In the genomic region with DNA sequence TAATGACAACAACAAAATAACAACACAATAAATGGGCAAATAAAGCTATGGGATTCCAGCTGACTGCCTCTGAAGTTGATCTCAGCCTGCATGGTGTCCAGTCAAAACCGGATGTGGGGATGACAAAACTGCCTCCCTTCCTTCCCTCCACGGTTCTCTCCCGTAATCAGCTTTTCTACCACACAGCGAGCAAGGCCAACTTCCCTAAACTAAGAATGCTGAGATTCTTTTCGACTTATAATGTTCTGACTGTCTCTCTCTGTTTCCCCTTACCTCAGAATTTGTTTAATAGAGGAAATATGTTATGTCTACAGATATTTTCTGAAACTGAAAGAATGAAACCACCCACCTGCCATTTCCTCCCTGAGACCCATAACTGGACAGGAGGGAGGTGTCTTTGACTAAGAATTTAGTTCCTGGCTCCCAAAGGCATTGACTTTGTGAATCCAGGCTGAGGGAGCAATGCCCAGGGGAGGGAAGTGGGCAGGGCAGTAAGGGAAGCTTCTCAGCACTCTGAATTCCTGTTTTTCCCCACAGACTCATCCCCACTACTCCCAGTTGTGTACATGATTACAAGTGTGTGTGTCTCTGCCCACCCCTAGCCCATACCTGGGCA, we compare ENCODE assay signal across 1 cellular context.
TF ChIP-seq lines count a peak whose summit lies in the region.

No MANE protein-coding gene starts in this region.

TF ChIP-seq in HepG2, 621 proteins besides CTCF, POLR2A, EP300 and RAD21:
- TF ChIP-seq GABPB1 (CRISPR knock-in tag; IDR thresholded peaks at IDR 0.05) (0 out of 2 replicates have a peak, but pooled peaks have one; percentile 18), FOXP4 (CRISPR knock-in tag; IDR thresholded peaks at IDR 0.05) (no peak), ZNF788 (CRISPR knock-in tag; IDR thresholded peaks at IDR 0.05; ENCODE audit: borderline replicate concordance) (no peak), U2AF2 (IDR thresholded peaks at IDR 0.05; ENCODE audit: low read depth, low read length) (no peak), GZF1 (CRISPR knock-in tag; IDR thresholded peaks at IDR 0.05) (no peak), RORA (CRISPR knock-in tag; IDR thresholded peaks at IDR 0.05) (no peak), ATF6 (CRISPR knock-in tag; conservative IDR thresholded peaks at IDR 0.05) (no peak), ZNF468 (CRISPR knock-in tag; IDR thresholded peaks at IDR 0.05) (no peak), HDAC6 (IDR thresholded peaks at IDR 0.05; ENCODE audit: low read depth, low read length) (no peak), ATF4 (CRISPR knock-in tag; IDR thresholded peaks at IDR 0.05) (no peak), GABPA (IDR thresholded peaks at IDR 0.05; ENCODE audit: low read depth, low read length) (no peak), GABPA (CRISPR knock-in tag; IDR thresholded peaks at IDR 0.05; ENCODE audit: low read depth) (peak; percentile 42; the same call in 1 of the 2 replicates)
- TF ChIP-seq, protein P1, sequence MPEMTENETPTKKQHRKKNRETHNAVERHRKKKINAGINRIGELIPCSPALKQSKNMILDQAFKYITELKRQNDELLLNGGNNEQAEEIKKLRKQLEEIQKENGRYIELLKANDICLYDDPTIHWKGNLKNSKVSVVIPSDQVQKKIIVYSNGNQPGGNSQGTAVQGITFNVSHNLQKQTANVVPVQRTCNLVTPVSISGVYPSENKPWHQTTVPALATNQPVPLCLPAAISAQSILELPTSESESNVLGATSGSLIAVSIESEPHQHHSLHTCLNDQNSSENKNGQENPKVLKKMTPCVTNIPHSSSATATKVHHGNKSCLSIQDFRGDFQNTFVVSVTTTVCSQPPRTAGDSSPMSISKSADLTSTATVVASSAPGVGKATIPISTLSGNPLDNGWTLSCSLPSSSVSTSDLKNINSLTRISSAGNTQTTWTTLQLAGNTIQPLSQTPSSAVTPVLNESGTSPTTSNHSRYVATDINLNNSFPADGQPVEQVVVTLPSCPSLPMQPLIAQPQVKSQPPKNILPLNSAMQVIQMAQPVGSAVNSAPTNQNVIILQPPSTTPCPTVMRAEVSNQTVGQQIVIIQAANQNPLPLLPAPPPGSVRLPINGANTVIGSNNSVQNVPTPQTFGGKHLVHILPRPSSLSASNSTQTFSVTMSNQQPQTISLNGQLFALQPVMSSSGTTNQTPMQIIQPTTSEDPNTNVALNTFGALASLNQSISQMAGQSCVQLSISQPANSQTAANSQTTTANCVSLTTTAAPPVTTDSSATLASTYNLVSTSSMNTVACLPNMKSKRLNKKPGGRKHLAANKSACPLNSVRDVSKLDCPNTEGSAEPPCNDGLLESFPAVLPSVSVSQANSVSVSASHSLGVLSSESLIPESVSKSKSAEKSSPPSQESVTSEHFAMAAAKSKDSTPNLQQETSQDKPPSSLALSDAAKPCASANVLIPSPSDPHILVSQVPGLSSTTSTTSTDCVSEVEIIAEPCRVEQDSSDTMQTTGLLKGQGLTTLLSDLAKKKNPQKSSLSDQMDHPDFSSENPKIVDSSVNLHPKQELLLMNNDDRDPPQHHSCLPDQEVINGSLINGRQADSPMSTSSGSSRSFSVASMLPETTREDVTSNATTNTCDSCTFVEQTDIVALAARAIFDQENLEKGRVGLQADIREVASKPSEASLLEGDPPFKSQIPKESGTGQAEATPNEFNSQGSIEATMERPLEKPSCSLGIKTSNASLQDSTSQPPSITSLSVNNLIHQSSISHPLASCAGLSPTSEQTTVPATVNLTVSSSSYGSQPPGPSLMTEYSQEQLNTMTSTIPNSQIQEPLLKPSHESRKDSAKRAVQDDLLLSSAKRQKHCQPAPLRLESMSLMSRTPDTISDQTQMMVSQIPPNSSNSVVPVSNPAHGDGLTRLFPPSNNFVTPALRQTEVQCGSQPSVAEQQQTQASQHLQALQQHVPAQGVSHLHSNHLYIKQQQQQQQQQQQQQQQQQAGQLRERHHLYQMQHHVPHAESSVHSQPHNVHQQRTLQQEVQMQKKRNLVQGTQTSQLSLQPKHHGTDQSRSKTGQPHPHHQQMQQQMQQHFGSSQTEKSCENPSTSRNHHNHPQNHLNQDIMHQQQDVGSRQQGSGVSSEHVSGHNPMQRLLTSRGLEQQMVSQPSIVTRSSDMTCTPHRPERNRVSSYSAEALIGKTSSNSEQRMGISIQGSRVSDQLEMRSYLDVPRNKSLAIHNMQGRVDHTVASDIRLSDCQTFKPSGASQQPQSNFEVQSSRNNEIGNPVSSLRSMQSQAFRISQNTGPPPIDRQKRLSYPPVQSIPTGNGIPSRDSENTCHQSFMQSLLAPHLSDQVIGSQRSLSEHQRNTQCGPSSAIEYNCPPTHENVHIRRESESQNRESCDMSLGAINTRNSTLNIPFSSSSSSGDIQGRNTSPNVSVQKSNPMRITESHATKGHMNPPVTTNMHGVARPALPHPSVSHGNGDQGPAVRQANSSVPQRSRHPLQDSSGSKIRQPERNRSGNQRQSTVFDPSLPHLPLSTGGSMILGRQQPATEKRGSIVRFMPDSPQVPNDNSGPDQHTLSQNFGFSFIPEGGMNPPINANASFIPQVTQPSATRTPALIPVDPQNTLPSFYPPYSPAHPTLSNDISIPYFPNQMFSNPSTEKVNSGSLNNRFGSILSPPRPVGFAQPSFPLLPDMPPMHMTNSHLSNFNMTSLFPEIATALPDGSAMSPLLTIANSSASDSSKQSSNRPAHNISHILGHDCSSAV (CRISPR knock-in tag; IDR thresholded peaks at IDR 0.05; ENCODE audit: borderline replicate concordance) = no peak
- TF ChIP-seq, protein P2, sequence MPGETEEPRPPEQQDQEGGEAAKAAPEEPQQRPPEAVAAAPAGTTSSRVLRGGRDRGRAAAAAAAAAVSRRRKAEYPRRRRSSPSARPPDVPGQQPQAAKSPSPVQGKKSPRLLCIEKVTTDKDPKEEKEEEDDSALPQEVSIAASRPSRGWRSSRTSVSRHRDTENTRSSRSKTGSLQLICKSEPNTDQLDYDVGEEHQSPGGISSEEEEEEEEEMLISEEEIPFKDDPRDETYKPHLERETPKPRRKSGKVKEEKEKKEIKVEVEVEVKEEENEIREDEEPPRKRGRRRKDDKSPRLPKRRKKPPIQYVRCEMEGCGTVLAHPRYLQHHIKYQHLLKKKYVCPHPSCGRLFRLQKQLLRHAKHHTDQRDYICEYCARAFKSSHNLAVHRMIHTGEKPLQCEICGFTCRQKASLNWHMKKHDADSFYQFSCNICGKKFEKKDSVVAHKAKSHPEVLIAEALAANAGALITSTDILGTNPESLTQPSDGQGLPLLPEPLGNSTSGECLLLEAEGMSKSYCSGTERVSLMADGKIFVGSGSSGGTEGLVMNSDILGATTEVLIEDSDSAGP (CRISPR knock-in tag; IDR thresholded peaks at IDR 0.05; ENCODE audit: borderline replicate concordance) = no peak
- TF ChIP-seq, protein P3, sequence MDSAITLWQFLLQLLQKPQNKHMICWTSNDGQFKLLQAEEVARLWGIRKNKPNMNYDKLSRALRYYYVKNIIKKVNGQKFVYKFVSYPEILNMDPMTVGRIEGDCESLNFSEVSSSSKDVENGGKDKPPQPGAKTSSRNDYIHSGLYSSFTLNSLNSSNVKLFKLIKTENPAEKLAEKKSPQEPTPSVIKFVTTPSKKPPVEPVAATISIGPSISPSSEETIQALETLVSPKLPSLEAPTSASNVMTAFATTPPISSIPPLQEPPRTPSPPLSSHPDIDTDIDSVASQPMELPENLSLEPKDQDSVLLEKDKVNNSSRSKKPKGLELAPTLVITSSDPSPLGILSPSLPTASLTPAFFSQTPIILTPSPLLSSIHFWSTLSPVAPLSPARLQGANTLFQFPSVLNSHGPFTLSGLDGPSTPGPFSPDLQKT (CRISPR knock-in tag; IDR thresholded peaks at IDR 0.05; ENCODE audit: borderline replicate concordance) = no peak
- TF ChIP-seq, protein P4, sequence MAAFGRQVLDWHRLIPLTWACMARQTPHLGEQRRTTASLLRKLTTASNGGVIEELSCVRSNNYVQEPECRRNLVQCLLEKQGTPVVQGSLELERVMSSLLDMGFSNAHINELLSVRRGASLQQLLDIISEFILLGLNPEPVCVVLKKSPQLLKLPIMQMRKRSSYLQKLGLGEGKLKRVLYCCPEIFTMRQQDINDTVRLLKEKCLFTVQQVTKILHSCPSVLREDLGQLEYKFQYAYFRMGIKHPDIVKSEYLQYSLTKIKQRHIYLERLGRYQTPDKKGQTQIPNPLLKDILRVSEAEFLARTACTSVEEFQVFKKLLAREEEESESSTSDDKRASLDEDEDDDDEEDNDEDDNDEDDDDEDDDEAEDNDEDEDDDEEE (CRISPR knock-in tag; IDR thresholded peaks at IDR 0.05) = no peak
